ENCODE assay signal across 32 cellular contexts in genomic region chr17:31684901-31685300, GRCh38.
"Had no signal": no experiment of that assay in that cellular context is flagged by ENCODE, and none has a peak within 500 bp of the region (broad histone marks: within the 10 kb centered on the region; RNA-seq: fewer than 3 reads in every experiment).

No MANE protein-coding gene starts in this region.

- H3K9me3 Mint-ChIP-seq: mesothelial cell of epicardium; naive B cell; natural killer cell; nephron progenitor cell; neural progenitor cell; stimulated activated memory B cell treated with anti-CD40 and anti-IgM and Interleukin-4, amounts not matched to agents 10 μg/mL and 1 μg/mL and 100 μg/mL, for 72 hours; stimulated activated naive CD8-positive, alpha-beta T cell treated with anti-CD3 and anti-CD28 coated beads, Interleukin-15, amount 100 ng/mL, for 72 hours; type B pancreatic cell had no signal

- H3K4me2 ChIP-seq: hepatocyte, neural progenitor cell, smooth muscle cell had no signal

- ATAC-seq: left cardiac atrium; left lobe of liver; left ventricle myocardium superior; lower lobe of right lung; natural killer cell; right lobe of liver; stimulated activated memory B cell treated with anti-CD40 and anti-IgM and Interleukin-4, amounts not matched to agents 10 μg/mL and 1 μg/mL and 100 μg/mL, for 72 hours; stimulated activated naive CD8-positive, alpha-beta T cell treated with anti-CD3 and anti-CD28 coated beads, Interleukin-15, amount 100 ng/mL, for 72 hours had no signal

- FAIRE-seq: keratinocyte had no signal

- H3K9ac ChIP-seq: neural progenitor cell, parathyroid adenoma had no signal

- H3K27me3 ChIP-seq: hepatocyte, neutrophil, right atrium auricular region, right lobe of liver, tibial nerve, uterus had no signal

- H3K4me3 Mint-ChIP-seq: mesothelial cell of epicardium; naive B cell; natural killer cell; nephron progenitor cell; neural progenitor cell; stimulated activated memory B cell treated with anti-CD40 and anti-IgM and Interleukin-4, amounts not matched to agents 10 μg/mL and 1 μg/mL and 100 μg/mL, for 72 hours; stimulated activated naive CD8-positive, alpha-beta T cell treated with anti-CD3 and anti-CD28 coated beads, Interleukin-15, amount 100 ng/mL, for 72 hours; type B pancreatic cell had no signal

- H3K4me1 Mint-ChIP-seq: mesothelial cell of epicardium, nephron progenitor cell, neural progenitor cell had no signal

- H3K4me3 ChIP-seq: hepatocyte, lower lobe of right lung, neural progenitor cell, right atrium auricular region, right lobe of liver, smooth muscle cell, tibial nerve, uterus had no signal

- H2AFZ ChIP-seq: hepatocyte, neural progenitor cell, parathyroid adenoma had no signal

- H3K79me2 ChIP-seq: hepatocyte, parathyroid adenoma had no signal

- H3K4me1 ChIP-seq: lower lobe of right lung, neural progenitor cell, parathyroid adenoma, right atrium auricular region, right lobe of liver, tibial nerve, uterus had no signal

- H3K27ac ChIP-seq: hepatocyte, lower lobe of right lung, neural progenitor cell, neutrophil, parathyroid adenoma, right atrium auricular region, right lobe of liver, tibial nerve, uterus had no signal

- H3K9me3 ChIP-seq: lower lobe of right lung, neutrophil, right atrium auricular region, right lobe of liver, tibial nerve, uterus had no signal

- H3K36me3 ChIP-seq: lower lobe of right lung, neural progenitor cell, neutrophil, right atrium auricular region, right lobe of liver, tibial nerve, uterus had no signal

- DNase-seq: kidney glomerular epithelial cell; left cardiac atrium; left ventricle myocardium superior; lower lobe of right lung; mammary epithelial cell; mesenchymal stem cell; naive B cell; natural killer cell; nephron progenitor cell; occipital lobe; right lobe of liver; stimulated activated CD4-positive, alpha-beta T cell treated with anti-CD3 and anti-CD28 coated beads, Interleukin-1b, Interleukin-23, amount 100 ng/mL, for 48 hours; stimulated activated CD4-positive, alpha-beta T cell treated with anti-CD3 and anti-CD28 coated beads, Interleukin-2, amount 100 ng/mL, for 48 hours; stimulated activated CD4-positive, alpha-beta T cell treated with anti-CD3 and anti-CD28 coated beads, Interleukin-4, amount 100 ng/mL, for 4 hours; stimulated activated CD8-positive, alpha-beta memory T cell treated with anti-CD3 and anti-CD28 coated beads, Interleukin-4, amount 100 ng/mL, for 48 hours; stimulated activated naive CD4-positive, alpha-beta T cell treated with Interleukin-2 at 50 U/mL for 16 hours; stimulated activated naive CD8-positive, alpha-beta T cell treated with anti-CD3 and anti-CD28 coated beads, Interleukin-15, amount 100 ng/mL, for 72 hours; substantia nigra; uterus had no signal

- H3K27ac Mint-ChIP-seq: mesothelial cell of epicardium; natural killer cell; nephron progenitor cell; neural progenitor cell; progenitor cell of endocrine pancreas; stimulated activated memory B cell treated with anti-CD40 and anti-IgM and Interleukin-4, amounts not matched to agents 10 μg/mL and 1 μg/mL and 100 μg/mL, for 72 hours; stimulated activated naive CD8-positive, alpha-beta T cell treated with anti-CD3 and anti-CD28 coated beads, Interleukin-15, amount 100 ng/mL, for 72 hours; type B pancreatic cell had no signal

- H3K36me3 Mint-ChIP-seq: mesothelial cell of epicardium; naive B cell; natural killer cell; neural progenitor cell; stimulated activated memory B cell treated with anti-CD40 and anti-IgM and Interleukin-4, amounts not matched to agents 10 μg/mL and 1 μg/mL and 100 μg/mL, for 72 hours; type B pancreatic cell had no signal
